Comparison of ENCODE assay signal across 17 cellular contexts in genomic region chr12:88390811-88391210, GRCh38.
A peak's percentile ranks its signal among the peaks of the same experiment; 100 is the strongest.
DNase-seq lines count a peak whose midpoint lies in the region; ATAC-seq and TF ChIP-seq lines count a peak whose summit lies in the region.
"Had no signal": no experiment of that assay in that cellular context is flagged by ENCODE, and none has a peak within 500 bp of the region (broad histone marks: within the 10 kb centered on the region; RNA-seq: fewer than 3 reads in every experiment).

No MANE protein-coding gene starts in this region.

- no peaks in the 10 kb centered on the region for H4K20me1 ChIP-seq in SK-N-SH (ENCODE audit: insufficient read depth)
- H4K20me1 ChIP-seq: BLaER1 had no signal

- WGBS in SK-N-SH (ENCODE audit: low lambda C conversion rate), result 77% methylated on average over 3 of the region's 3 CpGs
- WGBS in mesendoderm (ENCODE audit: extremely low coverage, insufficient coverage, low lambda C conversion rate), result no CpG with 5 or more reads among the region's 3 CpGs

- H3K4me3 Mint-ChIP-seq in activated T-helper 2 cell treated with anti-CD3 and anti-CD28 coated beads, Interferon-gamma antibody, Interleukin-2, Interleukin-4, amounts not matched to agents 10 μg/mL and 5 μg/mL and 100 μg/mL, durations not matched to agents 14 hours and 24 hours and 36 hours (ENCODE audit: low read depth), result no peak overlapping the region
- H3K4me3 Mint-ChIP-seq: CD8-positive, alpha-beta memory T cell; GM23338; H9 had no signal

- no peak overlapping the region for H2BK5ac ChIP-seq in mesendoderm (ENCODE audit: low read length)

- TF ChIP-seq CTCF in SK-N-SH (IDR thresholded peaks at IDR 0.05) (no peak), fibroblast of mammary gland (conservative IDR thresholded peaks at IDR 0.05; ENCODE audit: control insufficient read depth, insufficient read depth, low read depth, low read length) (no peak), dorsolateral prefrontal cortex (IDR thresholded peaks at IDR 0.05 in 54 of 56, conservative IDR thresholded peaks at IDR 0.05 in 2 of 56; ENCODE audit: low read depth in 1 of 56, partially characterized antibody in 56 of 56) (no peak)

- intact Hi-C loops in activated T-helper 2 cell treated with anti-CD3 and anti-CD28 coated beads, Interferon-gamma antibody, Interleukin-2, Interleukin-4, amounts not matched to agents 10 μg/mL and 5 μg/mL and 100 μg/mL, durations not matched to agents 14 hours and 24 hours and 36 hours (cut with micrococcal nuclease), result loop anchor here (1.0 to 10.0 kb wide), 5 partner anchors 92 to 356 kb away; partner anchors contain the start of genes CEP290 and TMTC3
- intact Hi-C loops in dorsolateral prefrontal cortex (cut with DNase I), result no loop called here

- no peak overlapping the region for H2AK5ac ChIP-seq in mesendoderm (ENCODE audit: low read length)

- no peak for DNase-seq in SK-N-SH
- no peak for DNase-seq in activated T-helper 2 cell treated with anti-CD3 and anti-CD28 coated beads, Interferon-gamma antibody, Interleukin-2, Interleukin-4, amounts not matched to agents 10 μg/mL and 5 μg/mL and 100 μg/mL, durations not matched to agents 14 hours and 24 hours and 36 hours (ENCODE audit: low spot score)
- peak; percentile 55 for DNase-seq in fibroblast of mammary gland (ENCODE audit: low read depth)
- DNase-seq in mesendoderm, result no peak
- no peak for DNase-seq in dermis blood vessel endothelial cell
- no peak for DNase-seq in dorsolateral prefrontal cortex
- DNase-seq: AML-193; Caco-2; CD8-positive, alpha-beta memory T cell; GF-D8; H9 had no signal

- peak overlapping the region; percentile 46; the same call in 1 of the 2 replicates for H3K4me2 ChIP-seq in SK-N-SH
- no peak overlapping the region for H3K4me2 ChIP-seq in mesendoderm (ENCODE audit: low read length)
- H3K4me2 ChIP-seq: BLaER1, GM23338 had no signal

- peaks cover 2% of the 10 kb centered on the region for H3K27me3 Mint-ChIP-seq in activated T-helper 2 cell treated with anti-CD3 and anti-CD28 coated beads, Interferon-gamma antibody, Interleukin-2, Interleukin-4, amounts not matched to agents 10 μg/mL and 5 μg/mL and 100 μg/mL, durations not matched to agents 14 hours and 24 hours and 36 hours (ENCODE audit: low read depth)
- H3K27me3 Mint-ChIP-seq: CD8-positive, alpha-beta memory T cell had no signal

- no peak for TF ChIP-seq RAD21 in SK-N-SH (IDR thresholded peaks at IDR 0.05; ENCODE audit: low read length)

- H3K9me3 Mint-ChIP-seq in activated T-helper 2 cell treated with anti-CD3 and anti-CD28 coated beads, Interferon-gamma antibody, Interleukin-2, Interleukin-4, amounts not matched to agents 10 μg/mL and 5 μg/mL and 100 μg/mL, durations not matched to agents 14 hours and 24 hours and 36 hours, result peaks cover 8% of the 10 kb centered on the region
- H3K9me3 Mint-ChIP-seq: GM23338 had no signal

- H3K9me3 ChIP-seq in SK-N-SH, result peaks cover 10% of the 10 kb centered on the region; the same call in 1 of the 2 replicates
- H3K9me3 ChIP-seq: BLaER1, Caco-2 had no signal

- H3K4me3 ChIP-seq in SK-N-SH (ENCODE audit: low read depth in 2 of 2, low read length in 1 of 2) (no peak overlapping the region), fibroblast of mammary gland (ENCODE audit: control insufficient read depth, low read depth, low read length) (no peak overlapping the region), mesendoderm (ENCODE audit: low read length) (no peak overlapping the region), dorsolateral prefrontal cortex (no peak overlapping the region)
- H3K4me3 ChIP-seq: BLaER1, GM23338 had no signal

- peak overlapping the region; percentile 80 for H3K18ac ChIP-seq in mesendoderm (ENCODE audit: low read length)

- no peak for TF ChIP-seq EP300 in SK-N-SH (IDR thresholded peaks at IDR 0.05; ENCODE audit: borderline replicate concordance in 1 of 2, low read depth in 1 of 2, low read length in 1 of 2)

- peak overlapping the region; percentile 55 for H3K4ac ChIP-seq in mesendoderm (ENCODE audit: low read depth, low read length)

- POLR2A ChIA-PET in SK-N-SH (lab: Yijun Ruan, JAX), result no interaction called here

- H3F3A ChIP-seq in SK-N-SH (replicated peaks; ENCODE audit: insufficient read depth), result peaks cover 12% of the 10 kb centered on the region

- H3K4me1 Mint-ChIP-seq in activated T-helper 2 cell treated with anti-CD3 and anti-CD28 coated beads, Interferon-gamma antibody, Interleukin-2, Interleukin-4, amounts not matched to agents 10 μg/mL and 5 μg/mL and 100 μg/mL, durations not matched to agents 14 hours and 24 hours and 36 hours (ENCODE audit: low read depth), result peaks cover 36% of the 10 kb centered on the region
- H3K4me1 Mint-ChIP-seq: CD8-positive, alpha-beta memory T cell; GM23338; H9 had no signal

- H3K36me3 Mint-ChIP-seq in activated T-helper 2 cell treated with anti-CD3 and anti-CD28 coated beads, Interferon-gamma antibody, Interleukin-2, Interleukin-4, amounts not matched to agents 10 μg/mL and 5 μg/mL and 100 μg/mL, durations not matched to agents 14 hours and 24 hours and 36 hours (ENCODE audit: low read depth), result no peaks in the 10 kb centered on the region

- H3K79me1 ChIP-seq in mesendoderm (ENCODE audit: low read length), result no peaks in the 10 kb centered on the region

- H3K27ac Mint-ChIP-seq in activated T-helper 2 cell treated with anti-CD3 and anti-CD28 coated beads, Interferon-gamma antibody, Interleukin-2, Interleukin-4, amounts not matched to agents 10 μg/mL and 5 μg/mL and 100 μg/mL, durations not matched to agents 14 hours and 24 hours and 36 hours, result peak overlapping the region; percentile 74
- H3K27ac Mint-ChIP-seq: CD8-positive, alpha-beta memory T cell; GM23338; H9 had no signal

- peak overlapping the region; percentile 88 for H2BK120ac ChIP-seq in mesendoderm (ENCODE audit: low read depth, low read length)

- H3K79me2 ChIP-seq in SK-N-SH (ENCODE audit: insufficient read depth), result peaks cover 73% of the 10 kb centered on the region
- no peaks in the 10 kb centered on the region for H3K79me2 ChIP-seq in mesendoderm (ENCODE audit: control insufficient read depth, insufficient read depth, low read length)

- peaks cover 0 to 8% of the 10 kb centered on the region in 2 experiments; a peak in 2 of 4 replicates for H3K4me1 ChIP-seq in SK-N-SH (ENCODE audit: control insufficient read depth in 1 of 2, insufficient read depth in 2 of 2, low read depth in 1 of 2, low read length in 1 of 2)
- no peaks in the 10 kb centered on the region for H3K4me1 ChIP-seq in mesendoderm (ENCODE audit: control insufficient read depth, low read depth, low read length)
- H3K4me1 ChIP-seq: BLaER1, Caco-2 had no signal

- H3K23ac ChIP-seq in mesendoderm (ENCODE audit: low read length), result no peak overlapping the region

- no peak overlapping the region for H3K56ac ChIP-seq in mesendoderm (ENCODE audit: low read length)

- no peak overlapping the region for H2BK15ac ChIP-seq in mesendoderm (replicated peaks; ENCODE audit: low read depth)

- H2AFZ ChIP-seq in SK-N-SH (ENCODE audit: low read depth), result no peak overlapping the region
- H2AFZ ChIP-seq: GM23338 had no signal

- no peaks in the 10 kb centered on the region for H3K9me2 ChIP-seq in SK-N-SH

- peaks cover 0 to 3% of the 10 kb centered on the region in 2 experiments for H3K36me3 ChIP-seq in SK-N-SH (replicated peaks in 1 of 2; ENCODE audit: control insufficient read depth in 1 of 2, insufficient read depth in 2 of 2, low read length in 1 of 2)
- no peaks in the 10 kb centered on the region for H3K36me3 ChIP-seq in mesendoderm (ENCODE audit: control insufficient read depth, insufficient read depth, low read length)
- H3K36me3 ChIP-seq: BLaER1 had no signal

- H4K5ac ChIP-seq in mesendoderm (ENCODE audit: low read length), result no peak overlapping the region

- ATAC-seq in SK-N-SH treated with all-trans-retinoic acid at 6 μM for 48 hours, result no peak
- ATAC-seq in HG03469 (IDR thresholded peaks at IDR 0.05; ENCODE audit: unreplicated experiment), result no peak
- ATAC-seq: GM23338, HepG2 had no signal

- H3K27me3 ChIP-seq in SK-N-SH (ENCODE audit: insufficient read depth) (no peaks in the 10 kb centered on the region), mesendoderm (ENCODE audit: insufficient read depth, low read length, poor library complexity) (no peaks in the 10 kb centered on the region), dorsolateral prefrontal cortex (peaks cover 0 to 4% (median 0%) of the 10 kb centered on the region in 45 donors)
- H3K27me3 ChIP-seq: BLaER1 had no signal

- CTCF ChIA-PET in SK-N-SH (lab: Yijun Ruan, JAX), result no interaction called here

- H3K27ac ChIP-seq in SK-N-SH (ENCODE audit: low read depth in 2 of 2, low read length in 1 of 2) (peak overlapping the region in 1 of 2 experiments; percentile 82; a peak in 2 of 4 replicates), mesendoderm (ENCODE audit: low read depth, low read length) (no peak overlapping the region), dorsolateral prefrontal cortex (no peak overlapping the region)
- H3K27ac ChIP-seq: 22Rv1, BLaER1 had no signal

- H3K9ac ChIP-seq in SK-N-SH, result no peak overlapping the region; the same call in 1 of the 2 replicates
- H3K9ac ChIP-seq in mesendoderm (ENCODE audit: low read length), result no peak overlapping the region
- H3K9ac ChIP-seq: BLaER1 had no signal

- H4K8ac ChIP-seq in mesendoderm (ENCODE audit: low read depth, low read length), result peak overlapping the region; percentile 56

TF ChIP-seq in SK-N-SH, 30 proteins besides CTCF, POLR2A, EP300 and RAD21 (continues in another document):
- no peak for TF ChIP-seq IRF3 (IDR thresholded peaks at IDR 0.05; ENCODE audit: low read depth, low read length)

TF ChIP-seq in SK-N-SH treated with all-trans-retinoic acid at 6 μM for 48 hours, 23 proteins besides CTCF, POLR2A, EP300 and RAD21:
- no peak for TF ChIP-seq PPARA (CRISPR knock-in tag; IDR thresholded peaks at IDR 0.05; ENCODE audit: borderline replicate concordance)
- TF ChIP-seq CSDC2 (CRISPR knock-in tag; IDR thresholded peaks at IDR 0.05), result no peak
- no peak for TF ChIP-seq ZNF8 (CRISPR knock-in tag; IDR thresholded peaks at IDR 0.05)
TF ChIP-seq in SK-N-SH treated with all-trans-retinoic acid at 6 μM for 48 hours: peak in this region for 0.
